In genomic region chr20:40717343-40717865, GRCh38 we compare ENCODE assay signal across 23 cellular contexts. TPM values are rescaled to one million over a fixed set of nuclear protein-coding genes. Genes with fewer than 3 reads are reported as not detected.
DNase-seq lines count a peak whose midpoint lies in the region; ATAC-seq, FAIRE-seq and TF ChIP-seq lines count a peak whose summit lies in the region.
"Had no signal": no experiment of that assay in that cellular context is flagged by ENCODE, and none has a peak within 500 bp of the region (broad histone marks: within the 10 kb centered on the region; RNA-seq: fewer than 3 reads in every experiment).

No MANE protein-coding gene starts in this region.

- H2AFZ ChIP-seq in HepG2 (ENCODE audit: low read length) (no peak overlapping the region), mammary epithelial cell (ENCODE audit: low read depth, low read length) (peak overlapping the region; percentile 80)
- H2AFZ ChIP-seq: PC-9 had no signal

- H3K27me3 ChIP-seq in HepG2 (ENCODE audit: control insufficient read depth in 1 of 2, insufficient read depth in 2 of 2, low read length in 2 of 2) (peaks cover 8 to 82% of the 10 kb centered on the region in 2 experiments), right lobe of liver (no peaks in the 10 kb centered on the region), mammary epithelial cell (ENCODE audit: insufficient read depth, low read length) (peaks cover 2% of the 10 kb centered on the region), foreskin keratinocyte (peaks cover 3% of the 10 kb centered on the region)

- H4K20me1 ChIP-seq in HepG2 (ENCODE audit: insufficient read depth, low read length): no peaks in the 10 kb centered on the region
- no peaks in the 10 kb centered on the region for H4K20me1 ChIP-seq in mammary epithelial cell (ENCODE audit: insufficient read depth, low read length)

- H3K9ac ChIP-seq in HepG2 (ENCODE audit: insufficient read depth, low read depth, low read length): no peak overlapping the region
- H3K9ac ChIP-seq in mammary epithelial cell (ENCODE audit: insufficient read depth, low read length): no peak overlapping the region

- TF ChIP-seq EP300 in HepG2 (IDR thresholded peaks at IDR 0.05; ENCODE audit: low read depth in 2 of 2, low read length in 2 of 2) (no peak), HepG2 (CRISPR knock-in tag; IDR thresholded peaks at IDR 0.05; ENCODE audit: borderline replicate concordance) (no peak)

- no peak overlapping the region for H3K4me3 ChIP-seq in HepG2 (replicated peaks in 1 of 3; ENCODE audit: insufficient read depth in 1 of 3, low read depth in 2 of 3, low read length in 3 of 3)
- H3K4me3 ChIP-seq in right lobe of liver: no peak overlapping the region
- no peak overlapping the region for H3K4me3 ChIP-seq in mammary epithelial cell (replicated peaks in 1 of 3; ENCODE audit: insufficient read depth in 1 of 3, low read depth in 2 of 3, low read length in 3 of 3)
- H3K4me3 ChIP-seq: PC-9 had no signal

- H3K4me1 ChIP-seq in HepG2 (ENCODE audit: insufficient read depth, low read length) (no peaks in the 10 kb centered on the region), right lobe of liver (no peaks in the 10 kb centered on the region), mammary epithelial cell (ENCODE audit: insufficient read depth, low read length) (peaks cover 11% of the 10 kb centered on the region), foreskin keratinocyte (no peaks in the 10 kb centered on the region)

- intact Hi-C loops in HepG2 (cut with micrococcal nuclease; ENCODE audit: unreplicated experiment): no loop called here
- intact Hi-C loops in right lobe of liver (cut with DNase I): no loop called here
- intact Hi-C loops in mammary epithelial cell (cut with micrococcal nuclease): no loop called here
- intact Hi-C loops in sciatic nerve (cut with DNase I): loop anchor here (2.0 kb wide), 1 partner anchor 41 kb away; no protein-coding TSS in a partner anchor

- ATAC-seq in HepG2 (peak; percentile 20; the same call in 2 of the 3 replicates), right lobe of liver (no peak), foreskin keratinocyte (peak; percentile 87), HG03135 (IDR thresholded peaks at IDR 0.05; ENCODE audit: unreplicated experiment) (no peak), HG02759 (IDR thresholded peaks at IDR 0.05; ENCODE audit: unreplicated experiment) (no peak), sciatic nerve (no peak)

- H3K4me2 ChIP-seq in HepG2 (ENCODE audit: low read depth, low read length) (no peak overlapping the region), mammary epithelial cell (ENCODE audit: insufficient read depth, low read depth, low read length) (peak overlapping the region; percentile 66)
- H3K4me2 ChIP-seq: PC-9 had no signal

- TF ChIP-seq POLR2A in HepG2 (IDR thresholded peaks at IDR 0.05; ENCODE audit: insufficient read depth in 1 of 2, low read depth in 2 of 2, low read length in 2 of 2) (no peak), right lobe of liver (IDR thresholded peaks at IDR 0.05) (no peak)

- no peak for TF ChIP-seq RAD21 in HepG2 (CRISPR knock-in tag; IDR thresholded peaks at IDR 0.05)

- no peak for FAIRE-seq in HepG2 (lab: Jason Lieb, UNC)
- FAIRE-seq: GM12892, GM19239, H54 had no signal

- in situ Hi-C loops in HepG2 (cut with HindIII; ENCODE audit: extremely low pct_ligation_motif_present, low pct_unique_long_range_greater_than_20kb): no loop called here
- in situ Hi-C loops in mammary epithelial cell (cut with MboI; ENCODE audit: low sequenced_read_pairs in 2 of 2): no loop called here

- no peak for DNase-seq in HepG2 (ENCODE audit: low spot score)
- DNase-seq in right lobe of liver: no peak
- peak; percentile 57 for DNase-seq in mammary epithelial cell
- DNase-seq in foreskin keratinocyte: peak in 1 of 2 donors; percentile 35
- no peak for DNase-seq in sciatic nerve (ENCODE audit: low spot score)
- DNase-seq: CD8-positive, alpha-beta memory T cell; DMS 273 treated with DMSO at 0.1 percent for 48 hours; DMS79 treated with DMSO at 0.1 percent for 48 hours; GF-D8; Karpas-422; NCI-H2029; NCI-H446; NCI-H524 treated with DMSO at 0.1 percent for 48 hours; NCI-H774; PC-9; SHP77; SW 1271 had no signal

- no peaks in the 10 kb centered on the region for H3K79me2 ChIP-seq in HepG2 (ENCODE audit: insufficient read depth, low read length)
- no peaks in the 10 kb centered on the region for H3K79me2 ChIP-seq in mammary epithelial cell (ENCODE audit: insufficient read depth, low read length)

- dilution Hi-C loops in mammary epithelial cell (cut with HindIII; ENCODE audit: low sequenced_read_pairs): no loop called here

- TF ChIP-seq CTCF in HepG2 (CRISPR knock-in tag; IDR thresholded peaks at IDR 0.05): no peak
- no peak for TF ChIP-seq CTCF in right lobe of liver (IDR thresholded peaks at IDR 0.05)
- no peak for TF ChIP-seq CTCF in mammary epithelial cell (conservative IDR thresholded peaks at IDR 0.05 in 1 of 2, IDR thresholded peaks at IDR 0.05 in 1 of 2; ENCODE audit: extremely low read depth in 1 of 2, insufficient read depth in 1 of 2, low read depth in 1 of 2, low read length in 2 of 2)
- no peak for TF ChIP-seq CTCF in foreskin keratinocyte (conservative IDR thresholded peaks at IDR 0.05)

- no peak overlapping the region for H3K27ac ChIP-seq in HepG2 (ENCODE audit: extremely low read length, insufficient read depth, low read length)
- no peak overlapping the region for H3K27ac ChIP-seq in right lobe of liver
- H3K27ac ChIP-seq in mammary epithelial cell (ENCODE audit: insufficient read depth, low read depth, low read length): no peak overlapping the region
- no peak overlapping the region for H3K27ac ChIP-seq in foreskin keratinocyte
- H3K27ac ChIP-seq: C4-2B, PC-9 had no signal

- CTCF ChIA-PET in HepG2 (lab: Yijun Ruan, JAX; ENCODE audit: low intra/inter-chr PET ratio, low total read pairs) (no interaction called here), mammary epithelial cell (lab: Charles Lee; ENCODE audit: low non-redundant PET) (no interaction called here)

- BruUV-seq in HepG2 (replicated peaks; lab: Mats Ljungman, UMichigan): no TSS peak
- no TSS peak for BruUV-seq in mammary epithelial cell (replicated peaks; lab: Mats Ljungman, UMichigan)

- H3K9me3 ChIP-seq in HepG2 (ENCODE audit: low read length) (no peaks in the 10 kb centered on the region), right lobe of liver (no peaks in the 10 kb centered on the region), mammary epithelial cell (replicated peaks; ENCODE audit: insufficient read depth, low read length) (no peaks in the 10 kb centered on the region)

- 21% methylated on average over 13 of the region's 13 CpGs for WGBS in HepG2 (ENCODE audit: low lambda C conversion rate)
- 69% methylated on average over 4 of the region's 13 CpGs for WGBS in right lobe of liver (ENCODE audit: insufficient coverage, low coverage, low lambda C conversion rate, missing lambda C conversion rate)
- 5% methylated on average over 10 of the region's 13 CpGs for WGBS in mammary epithelial cell (ENCODE audit: low coverage, missing lambda C conversion rate)

- POLR2A ChIA-PET in HepG2 (lab: Yijun Ruan, JAX): no interaction called here

- H3K36me3 ChIP-seq in HepG2 (replicated peaks in 1 of 2; ENCODE audit: control insufficient read depth in 1 of 2, insufficient read depth in 2 of 2, low read length in 2 of 2): no peaks in the 10 kb centered on the region
- no peaks in the 10 kb centered on the region for H3K36me3 ChIP-seq in right lobe of liver
- no peaks in the 10 kb centered on the region for H3K36me3 ChIP-seq in mammary epithelial cell (ENCODE audit: insufficient read depth, low read length)

TF ChIP-seq in HepG2, 621 proteins besides CTCF, POLR2A, EP300 and RAD21 (continues in another document):
- TF ChIP-seq BHLHE40 (IDR thresholded peaks at IDR 0.05; ENCODE audit: low read length) (no peak), KLF13 (CRISPR knock-in tag; IDR thresholded peaks at IDR 0.05) (no peak), NR2C2 (CRISPR knock-in tag; IDR thresholded peaks at IDR 0.05; ENCODE audit: borderline replicate concordance) (no peak)

RNA-seq across cellular contexts. Expression of gene MAFB, which starts 28.4 kb away (rescaled TPM):
- 0.11 and 0.18 TPM in 2 replicates for total RNA-seq in HepG2 (2016; rRNA removed; fragmentation: Illumina TruSeq; extraction: Trizol)
- total RNA-seq in HepG2 (2016; cell fraction: cytosol; rRNA removed; fragmentation: Illumina TruSeq; extraction: Trizol; ENCODE audit: low read depth): not detected in 2 replicates
- total RNA-seq in HepG2 (2016; cell fraction: insoluble cytoplasmic fraction; rRNA removed; fragmentation: Illumina TruSeq; extraction: Trizol): 0.06 and 0.27 TPM in 2 replicates
- 0.03 and 0.09 TPM in 2 replicates for total RNA-seq in HepG2 (2016; cell fraction: membrane; rRNA removed; fragmentation: Illumina TruSeq; extraction: Trizol)
- 0.13 and 0.25 TPM in 2 replicates for total RNA-seq in HepG2 (2016; cell fraction: nucleus; rRNA removed; fragmentation: Illumina TruSeq; extraction: Trizol)
- 0.08 and 0.14 TPM in 2 replicates for polyA plus RNA-seq in HepG2 (2011; rRNA removed)
- 0.04 and 0.10 TPM in 2 replicates for polyA plus RNA-seq in HepG2 (2011; cell fraction: cytosol; rRNA removed)
- polyA plus RNA-seq in HepG2 (2011; cell fraction: nucleus; rRNA removed): 0.14 and 0.24 TPM in 2 replicates
- polyA plus RNA-seq in HepG2 (2012): 0.11 and 0.28 TPM in 2 replicates
- polyA plus RNA-seq in HepG2 (2016; cell fraction: cytosol; fragmentation: Illumina TruSeq; extraction: Trizol; ENCODE audit: low read depth): not detected in 2 replicates
- 0.26 and 0.32 TPM in 2 replicates for polyA plus RNA-seq in HepG2 (2016; cell fraction: insoluble cytoplasmic fraction; fragmentation: Illumina TruSeq; extraction: Trizol; ENCODE audit: low read depth)
- 0.05 and 0.07 TPM in 2 replicates for polyA plus RNA-seq in HepG2 (2016; cell fraction: membrane; fragmentation: Illumina TruSeq; extraction: Trizol; ENCODE audit: low read depth)
- polyA plus RNA-seq in HepG2 (2016; cell fraction: nucleus; fragmentation: Illumina TruSeq; extraction: Trizol; ENCODE audit: insufficient read depth, low read depth): 0.39 and 0.52 TPM in 2 replicates
- polyA minus RNA-seq in HepG2 (2011; rRNA and poly(A)+ RNA removed; ENCODE audit: low replicate concordance): 0.06 and 0.98 TPM in 2 replicates
- polyA minus RNA-seq in HepG2 (2011; cell fraction: cytosol; rRNA and poly(A)+ RNA removed): 0.18 and 0.20 TPM in 2 replicates
- 0.12 and 0.13 TPM in 2 replicates for polyA minus RNA-seq in HepG2 (2011; cell fraction: nucleus; rRNA and poly(A)+ RNA removed)
- 10 to 100 TPM; 16.6 to 32.3 (median 22.5) TPM for total RNA-seq in right lobe of liver
- 1 to 10 TPM in 1 of 2 donors, under 1 TPM in 1; 0.47 to 6.5 TPM for total RNA-seq in mammary epithelial cell
- 0.16 TPM for polyA plus RNA-seq in mammary epithelial cell
- polyA minus RNA-seq in mammary epithelial cell: not detected
- 0.18 and 0.34 TPM in 2 replicates for total RNA-seq in foreskin keratinocyte
- polyA plus RNA-seq in foreskin keratinocyte: 0.07 and 0.12 TPM in 2 replicates
- total RNA-seq in sciatic nerve: 38.6 TPM
- total RNA-seq: PC-9 had no signal
- polyA plus RNA-seq: CD8-positive, alpha-beta memory T cell had no signal

Comparison
In these comparisons a context has a peak if more than half of its experiments do, and no peak if none do; other contexts are left out.
1. ATAC-seq: peak in HepG2 (single experiment) and foreskin keratinocyte (single experiment); none in right lobe of liver (0 of 4), HG03135 (single experiment), HG02759 (single experiment) and sciatic nerve (single experiment).